In the genomic region with DNA sequence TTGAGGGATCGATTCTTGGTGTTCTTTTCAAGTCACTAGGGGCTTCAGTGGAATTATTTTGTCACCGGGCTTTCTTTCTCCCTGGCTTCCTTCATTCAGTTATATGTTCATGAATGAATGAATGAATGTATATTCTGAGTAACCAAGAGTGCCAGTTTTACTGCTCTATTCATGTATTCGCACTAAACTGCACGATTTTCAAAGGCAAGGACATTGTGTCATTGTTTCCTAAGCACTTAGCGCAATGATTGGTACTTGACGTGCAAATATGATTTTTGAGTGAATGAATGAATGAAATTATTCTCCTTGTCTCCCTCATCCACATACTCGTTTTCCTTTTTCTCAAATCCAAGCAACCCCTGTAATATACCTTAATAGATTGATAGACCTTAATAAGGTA, we compare ENCODE assay signal across 8 cellular contexts. TPM values are rescaled to one million over a fixed set of nuclear protein-coding genes. Genes with fewer than 3 reads are reported as not detected.
DNase-seq lines count a peak whose midpoint lies in the region; ATAC-seq and TF ChIP-seq lines count a peak whose summit lies in the region.

No MANE protein-coding gene starts in this region.

- no peak overlapping the region for H2AK5ac ChIP-seq in mesendoderm (ENCODE audit: low read length)

- in situ Hi-C loops in astrocyte of the spinal cord (cut with HindIII; ENCODE audit: low sequenced_read_pairs): no loop called here

- no peak overlapping the region for H2BK5ac ChIP-seq in mesendoderm (ENCODE audit: low read length)

- H2BK120ac ChIP-seq in mesendoderm (ENCODE audit: low read depth, low read length): no peak overlapping the region

- no peaks in the 10 kb centered on the region for H3K9me3 ChIP-seq in right atrium auricular region

- ATAC-seq in HG03175 (IDR thresholded peaks at IDR 0.05; ENCODE audit: unreplicated experiment): no peak

- no peaks in the 10 kb centered on the region for H3K79me2 ChIP-seq in mesendoderm (ENCODE audit: control insufficient read depth, insufficient read depth, low read length)

- no peaks in the 10 kb centered on the region for H3K27me3 ChIP-seq in right atrium auricular region
- H3K27me3 ChIP-seq in mesendoderm (ENCODE audit: insufficient read depth, low read length, poor library complexity): no peaks in the 10 kb centered on the region

- POLR2A ChIA-PET in GM10248 (lab: Yijun Ruan, JAX): no interaction called here

- H3K27ac ChIP-seq in right atrium auricular region (peak overlapping the region; percentile 89 to 91), mesendoderm (ENCODE audit: low read depth, low read length) (no peak overlapping the region)

- H2BK15ac ChIP-seq in mesendoderm (replicated peaks; ENCODE audit: low read depth): no peak overlapping the region

- H3K4me3 ChIP-seq in right atrium auricular region: peak overlapping the region; percentile 67 to 75
- peak overlapping the region; percentile 87 for H3K4me3 ChIP-seq in astrocyte of the spinal cord (ENCODE audit: low read depth, low read length)
- H3K4me3 ChIP-seq in mesendoderm (ENCODE audit: low read length): peak overlapping the region; percentile 70

- peak overlapping the region; percentile 91 for H3K56ac ChIP-seq in mesendoderm (ENCODE audit: low read length)

- H3K36me3 ChIP-seq in right atrium auricular region (no peaks in the 10 kb centered on the region), mesendoderm (ENCODE audit: control insufficient read depth, insufficient read depth, low read length) (no peaks in the 10 kb centered on the region)

- no peaks in the 10 kb centered on the region for H3K79me1 ChIP-seq in mesendoderm (ENCODE audit: low read length)

- H3K4ac ChIP-seq in mesendoderm (ENCODE audit: low read depth, low read length): no peak overlapping the region

- WGBS in mesendoderm (ENCODE audit: extremely low coverage, insufficient coverage, low lambda C conversion rate): no CpG with 5 or more reads among the region's 7 CpGs

- peak overlapping the region; percentile 76 for H3K9ac ChIP-seq in mesendoderm (ENCODE audit: low read length)

- no peak overlapping the region for H4K5ac ChIP-seq in mesendoderm (ENCODE audit: low read length)

- peak overlapping the region; percentile 49 for H3K4me2 ChIP-seq in mesendoderm (ENCODE audit: low read length)

- no peak overlapping the region for H4K8ac ChIP-seq in mesendoderm (ENCODE audit: low read depth, low read length)

- peak overlapping the region; percentile 8 for H3K18ac ChIP-seq in mesendoderm (ENCODE audit: low read length)

- DNase-seq in right atrium auricular region (ENCODE audit: low spot score) (no peak), cardiac septum (ENCODE audit: low spot score) (no peak), astrocyte of the spinal cord (ENCODE audit: low read depth, low spot score) (no peak), mesendoderm (no peak), NK-92 (lab: John Stamatoyannopoulos, UW; ENCODE audit: unreplicated experiment) (no peak), GM10248 (ENCODE audit: extremely low spot score) (no peak), hippocampal formation (lab: John Stamatoyannopoulos, UW) (no peak)

- no peak overlapping the region for H3K23ac ChIP-seq in mesendoderm (ENCODE audit: low read length)

- intact Hi-C loops in cardiac septum (cut with DNase I): loop anchor here (2.0 kb wide), 1 partner anchor 35 kb away; a partner anchor contains a TSS

- H3K4me1 ChIP-seq in right atrium auricular region (no peaks in the 10 kb centered on the region), mesendoderm (ENCODE audit: control insufficient read depth, low read depth, low read length) (no peaks in the 10 kb centered on the region)

- TF ChIP-seq CTCF in right atrium auricular region (IDR thresholded peaks at IDR 0.05): no peak
- no peak for TF ChIP-seq CTCF in astrocyte of the spinal cord (IDR thresholded peaks at IDR 0.05; ENCODE audit: low read depth, low read length)
- no peak for TF ChIP-seq CTCF in GM10248 (IDR thresholded peaks at IDR 0.05; ENCODE audit: control extremely low read depth, extremely low read depth, low read depth, missing control alignments)

- CTCF ChIA-PET in GM10248 (lab: Yijun Ruan, JAX): interaction anchor here (1.8 to 2.2 kb wide), 2 partner anchors 13 to 35 kb away, joined by 9 to 10 read pairs; a partner anchor contains a TSS

RNA-seq across cellular contexts. Expression of a gene that starts 0.8 kb away (rescaled TPM):
- total RNA-seq in right atrium auricular region: 1 to 10 TPM; 2.9 to 4.1 TPM
- total RNA-seq in cardiac septum: 11.9 TPM
- polyA plus RNA-seq in mesendoderm (2013, experiment 1 of 2): 3.0 TPM
- polyA plus RNA-seq in mesendoderm (2013, experiment 2 of 2): 3.8 TPM

RNA-seq across cellular contexts. Expression of a gene that starts 34.8 kb away (rescaled TPM):
- total RNA-seq in right atrium auricular region (100 to 1,000 TPM; 159 to 242 TPM), cardiac septum (220 TPM)
- 109 TPM for polyA plus RNA-seq in mesendoderm (2013, experiment 1 of 2)
- 109 TPM for polyA plus RNA-seq in mesendoderm (2013, experiment 2 of 2)
